In genomic region chr7:70872188-70872587, GRCh38 we compare ENCODE assay signal across 32 cellular contexts.
DNase-seq lines count a peak whose midpoint lies in the region; ATAC-seq, FAIRE-seq and TF ChIP-seq lines count a peak whose summit lies in the region.
"Had no signal": no experiment of that assay in that cellular context is flagged by ENCODE, and none has a peak within 500 bp of the region (broad histone marks: within the 10 kb centered on the region; RNA-seq: fewer than 3 reads in every experiment).

No MANE protein-coding gene starts in this region.

- no peaks in the 10 kb centered on the region for H3K9me1 ChIP-seq in K562 (ENCODE audit: control insufficient read depth, insufficient read depth, low read length)

- FAIRE-seq in HepG2 (lab: Jason Lieb, UNC) (no peak), K562 (lab: Jason Lieb, UNC) (no peak)
- FAIRE-seq: A204.1, A549, D721Med had no signal

- H3K27ac ChIP-seq in HepG2 (ENCODE audit: extremely low read length, insufficient read depth, low read length) (no peak overlapping the region), right lobe of liver (no peak overlapping the region), K562 (ENCODE audit: extremely low read depth, low read depth, low read length) (no peak overlapping the region)
- H3K27ac ChIP-seq: 22Rv1; A549; BLaER1; BLaER1 treated with 17β-estradiol and CSF1 and Interleukin-3, amounts not matched to agents 10 nM and 100 nM; C4-2B had no signal

- ATAC-seq in HepG2 (no peak), right lobe of liver (no peak), K562 (no peak)
- ATAC-seq: A549; CD8-positive, alpha-beta T cell had no signal

- H3K36me3 Mint-ChIP-seq in CD14-positive monocyte = no peaks in the 10 kb centered on the region
- H3K36me3 Mint-ChIP-seq: CD4-positive, alpha-beta memory T cell; CD4-positive, CD25-positive, alpha-beta regulatory T cell; CD8-positive, alpha-beta memory T cell; CD8-positive, alpha-beta T cell had no signal

- TF ChIP-seq RAD21 in HepG2 (CRISPR knock-in tag; IDR thresholded peaks at IDR 0.05) = no peak
- TF ChIP-seq RAD21 in K562 (CRISPR knock-in tag; conservative IDR thresholded peaks at IDR 0.05 in 1 of 2, IDR thresholded peaks at IDR 0.05 in 1 of 2) = no peak

- no peaks in the 10 kb centered on the region for H3K4me1 ChIP-seq in HepG2 (ENCODE audit: insufficient read depth, low read length)
- H3K4me1 ChIP-seq in right lobe of liver = no peaks in the 10 kb centered on the region
- no peaks in the 10 kb centered on the region for H3K4me1 ChIP-seq in K562 (replicated peaks in 1 of 2; ENCODE audit: control insufficient read depth in 2 of 2, insufficient read depth in 2 of 2, low read length in 2 of 2)
- H3K4me1 ChIP-seq: A549; BE2C; BLaER1; BLaER1 treated with 17β-estradiol and CSF1 and Interleukin-3, amounts not matched to agents 10 nM and 100 nM; Caco-2 had no signal

- H2AFZ ChIP-seq in HepG2 (ENCODE audit: low read length) (no peak overlapping the region), K562 (ENCODE audit: low read depth, low read length) (no peak overlapping the region)

- TF ChIP-seq POLR2A in HepG2 (IDR thresholded peaks at IDR 0.05; ENCODE audit: insufficient read depth in 1 of 2, low read depth in 2 of 2, low read length in 2 of 2) = no peak
- no peak for TF ChIP-seq POLR2A in right lobe of liver (IDR thresholded peaks at IDR 0.05)
- TF ChIP-seq POLR2A in K562 (conservative IDR thresholded peaks at IDR 0.05) = no peak

- H3K4me3 ChIP-seq in HepG2 (replicated peaks in 1 of 3; ENCODE audit: insufficient read depth in 1 of 3, low read depth in 2 of 3, low read length in 3 of 3) = no peak overlapping the region
- no peak overlapping the region for H3K4me3 ChIP-seq in right lobe of liver
- no peak overlapping the region for H3K4me3 ChIP-seq in K562
- H3K4me3 ChIP-seq: A549; BLaER1; BLaER1 treated with 17β-estradiol and CSF1 and Interleukin-3, amounts not matched to agents 10 nM and 100 nM had no signal

- TF ChIP-seq CTCF in HepG2 (CRISPR knock-in tag; IDR thresholded peaks at IDR 0.05) (no peak), right lobe of liver (IDR thresholded peaks at IDR 0.05) (no peak), K562 (IDR thresholded peaks at IDR 0.05 in 2 of 3, conservative IDR thresholded peaks at IDR 0.05 in 1 of 3; ENCODE audit: insufficient read depth in 2 of 3, low read depth in 1 of 3, low read length in 3 of 3) (no peak), CD14-positive monocyte (IDR thresholded peaks at IDR 0.05) (no peak)

- H3K27me3 Mint-ChIP-seq in CD14-positive monocyte (ENCODE audit: low read depth in 3 of 3) = peaks cover 0 to 2% (median 1%) of the 10 kb centered on the region in 3 donors
- H3K27me3 Mint-ChIP-seq: B cell; CD4-positive, alpha-beta memory T cell; CD4-positive, CD25-positive, alpha-beta regulatory T cell; CD8-positive, alpha-beta memory T cell had no signal

- H3K4me1 Mint-ChIP-seq in CD14-positive monocyte = no peaks in the 10 kb centered on the region
- H3K4me1 Mint-ChIP-seq: B cell; CD4-positive, alpha-beta memory T cell; CD4-positive, CD25-positive, alpha-beta regulatory T cell; CD8-positive, alpha-beta memory T cell had no signal

- no peak for DNase-seq in HepG2 (ENCODE audit: low spot score)
- DNase-seq in right lobe of liver = no peak
- DNase-seq in K562 (ENCODE audit: extremely low read depth in 1 of 4, low spot score in 3 of 4) = no peak
- DNase-seq in CD14-positive monocyte (ENCODE audit: low spot score) = no peak
- DNase-seq: 8988T; ACHN; AML-193; BE2C; C1 segment of cervical spinal cord; Caco-2; Calu3; CD4-positive, alpha-beta memory T cell; CD4-positive, alpha-beta T cell; CD4-positive, CD25-positive, alpha-beta regulatory T cell; CD8-positive, alpha-beta memory T cell; CD8-positive, alpha-beta T cell; COR-L47; DMS 273 treated with DMSO at 0.1 percent for 48 hours; DMS153; DMS53; DMS79; DMS79 treated with DMSO at 0.1 percent for 48 hours; DND-41; EL had no signal

- H3K9ac ChIP-seq in HepG2 (ENCODE audit: insufficient read depth, low read depth, low read length) (no peak overlapping the region), K562 (ENCODE audit: insufficient read depth in 1 of 2, low read depth in 2 of 2, low read length in 2 of 2) (no peak overlapping the region)
- H3K9ac ChIP-seq: BLaER1; BLaER1 treated with 17β-estradiol and CSF1 and Interleukin-3, amounts not matched to agents 10 nM and 100 nM had no signal

- BruUV-seq in HepG2 (replicated peaks; lab: Mats Ljungman, UMichigan) (no TSS peak), K562 (replicated peaks; lab: Mats Ljungman, UMichigan) (no TSS peak)

- H3K27ac Mint-ChIP-seq in CD14-positive monocyte = no peak overlapping the region
- H3K27ac Mint-ChIP-seq: B cell; CD4-positive, alpha-beta T cell; CD4-positive, CD25-positive, alpha-beta regulatory T cell; CD8-positive, alpha-beta memory T cell; CD8-positive, alpha-beta T cell had no signal

- H3K4me3 Mint-ChIP-seq in CD14-positive monocyte = no peak overlapping the region
- H3K4me3 Mint-ChIP-seq: B cell; CD4-positive, alpha-beta memory T cell; CD4-positive, alpha-beta T cell; CD4-positive, CD25-positive, alpha-beta regulatory T cell; CD8-positive, alpha-beta memory T cell; CD8-positive, alpha-beta T cell had no signal

- intact Hi-C loops in HepG2 (cut with micrococcal nuclease; ENCODE audit: unreplicated experiment) (no loop called here), right lobe of liver (cut with DNase I) (no loop called here), K562 (cut with micrococcal nuclease) (no loop called here), CD14-positive monocyte (cut with micrococcal nuclease) (no loop called here)

- no peaks in the 10 kb centered on the region for H3K9me3 ChIP-seq in HepG2 (ENCODE audit: low read length)
- no peaks in the 10 kb centered on the region for H3K9me3 ChIP-seq in right lobe of liver
- no peaks in the 10 kb centered on the region for H3K9me3 ChIP-seq in K562 (replicated peaks; ENCODE audit: control insufficient read depth, insufficient read depth, low read depth, low read length)
- H3K9me3 ChIP-seq: BE2C; BLaER1; BLaER1 treated with 17β-estradiol and CSF1 and Interleukin-3, amounts not matched to agents 10 nM and 100 nM; Caco-2 had no signal

- H3K9me3 Mint-ChIP-seq in CD14-positive monocyte = peaks cover 5 to 23% (median 11%) of the 10 kb centered on the region in 7 donors

- in situ Hi-C loops in HepG2 (cut with HindIII; ENCODE audit: extremely low pct_ligation_motif_present, low pct_unique_long_range_greater_than_20kb) (no loop called here), K562 (cut with MboI) (no loop called here)

- TF ChIP-seq EP300 in HepG2 (IDR thresholded peaks at IDR 0.05; ENCODE audit: low read depth in 2 of 2, low read length in 2 of 2) (no peak), HepG2 (CRISPR knock-in tag; IDR thresholded peaks at IDR 0.05; ENCODE audit: borderline replicate concordance) (no peak), K562 (IDR thresholded peaks at IDR 0.05; ENCODE audit: low read length) (no peak)

- 7% methylated on average over 2 of the region's 2 CpGs for WGBS in HepG2 (ENCODE audit: low lambda C conversion rate)
- 17% methylated on average over 2 of the region's 2 CpGs for WGBS in right lobe of liver (ENCODE audit: insufficient coverage, low coverage, low lambda C conversion rate, missing lambda C conversion rate)
- WGBS in K562 (ENCODE audit: insufficient coverage, low coverage, missing lambda C conversion rate) = 0% methylated on average over 2 of the region's 2 CpGs

- H3K79me2 ChIP-seq in HepG2 (ENCODE audit: insufficient read depth, low read length) (no peaks in the 10 kb centered on the region), K562 (ENCODE audit: control insufficient read depth, insufficient read depth, low read length) (no peaks in the 10 kb centered on the region)

- no peaks in the 10 kb centered on the region for H3K36me3 ChIP-seq in HepG2 (replicated peaks in 1 of 2; ENCODE audit: control insufficient read depth in 1 of 2, insufficient read depth in 2 of 2, low read length in 2 of 2)
- no peaks in the 10 kb centered on the region for H3K36me3 ChIP-seq in right lobe of liver
- H3K36me3 ChIP-seq in K562 (ENCODE audit: control insufficient read depth, insufficient read depth, low read length) = no peaks in the 10 kb centered on the region
- H3K36me3 ChIP-seq: BE2C; BLaER1; BLaER1 treated with 17β-estradiol and CSF1 and Interleukin-3, amounts not matched to agents 10 nM and 100 nM had no signal

- H3K4me2 ChIP-seq in HepG2 (ENCODE audit: low read depth, low read length) (no peak overlapping the region), K562 (ENCODE audit: insufficient read depth, low read length) (no peak overlapping the region)
- H3K4me2 ChIP-seq: A549; BLaER1; BLaER1 treated with 17β-estradiol and CSF1 and Interleukin-3, amounts not matched to agents 10 nM and 100 nM had no signal

- H3K27me3 ChIP-seq in HepG2 (ENCODE audit: control insufficient read depth in 1 of 2, insufficient read depth in 2 of 2, low read length in 2 of 2) = no peaks in the 10 kb centered on the region
- no peaks in the 10 kb centered on the region for H3K27me3 ChIP-seq in right lobe of liver
- no peaks in the 10 kb centered on the region for H3K27me3 ChIP-seq in K562 (ENCODE audit: control insufficient read depth in 2 of 2, insufficient read depth in 2 of 2, low read length in 2 of 2)
- H3K27me3 ChIP-seq: BE2C; BLaER1; BLaER1 treated with 17β-estradiol and CSF1 and Interleukin-3, amounts not matched to agents 10 nM and 100 nM had no signal

- no peaks in the 10 kb centered on the region for H4K20me1 ChIP-seq in HepG2 (ENCODE audit: insufficient read depth, low read length)
- H4K20me1 ChIP-seq in K562 (replicated peaks; ENCODE audit: control insufficient read depth, insufficient read depth, low read length) = no peaks in the 10 kb centered on the region
- H4K20me1 ChIP-seq: BLaER1; BLaER1 treated with 17β-estradiol and CSF1 and Interleukin-3, amounts not matched to agents 10 nM and 100 nM had no signal

- POLR2A ChIA-PET in HepG2 (lab: Yijun Ruan, JAX) (no interaction called here), K562 (lab: Yijun Ruan, JAX) (no interaction called here)

- CTCF ChIA-PET in HepG2 (lab: Yijun Ruan, JAX; ENCODE audit: low intra/inter-chr PET ratio, low total read pairs) (no interaction called here), K562 (lab: Yijun Ruan, JAX; ENCODE audit: low intra/inter-chr PET ratio) (no interaction called here)

TF ChIP-seq in HepG2, 621 proteins besides CTCF, POLR2A, EP300 and RAD21:
- TF ChIP-seq HNRNPK (IDR thresholded peaks at IDR 0.05; ENCODE audit: low read depth, low read length, poor library complexity, severe bottlenecking) (peak; percentile 93), ELF1 (CRISPR knock-in tag; IDR thresholded peaks at IDR 0.05) (no peak)

TF ChIP-seq in K562, 482 proteins besides CTCF, POLR2A, EP300 and RAD21 (continues in another document):
- no peak for TF ChIP-seq EGR1 (conservative IDR thresholded peaks at IDR 0.05)
- no peak for TF ChIP-seq MTA1 (IDR thresholded peaks at IDR 0.05; ENCODE audit: borderline replicate concordance)
- no peak for TF ChIP-seq RB1 (IDR thresholded peaks at IDR 0.05; ENCODE audit: low read depth)
- TF ChIP-seq PCBP2 (IDR thresholded peaks at IDR 0.05; ENCODE audit: low read depth, low read length, poor library complexity, severe bottlenecking) = peak; percentile 46
- TF ChIP-seq HNRNPK (IDR thresholded peaks at IDR 0.05; ENCODE audit: low read depth, low read length, poor library complexity, severe bottlenecking) = peak; percentile 82
- no peak for TF ChIP-seq NCOR1 (IDR thresholded peaks at IDR 0.05)

Comparison
In these comparisons a context has a peak if more than half of its experiments do, and no peak if none do; other contexts are left out.
1. Of the 241 proteins assayed by ChIP-seq in both HepG2 and K562: peak only in HepG2: none; only in K562: PCBP1 and PCBP2; in both: HNRNPK; in neither: 238.